21 cellular contexts compared by ENCODE assay signal in genomic region chr13:112056739-112057433, GRCh38. TPM values are rescaled to one million over a fixed set of nuclear protein-coding genes. Genes with fewer than 3 reads are reported as not detected.
DNase-seq lines count a peak whose midpoint lies in the region; ATAC-seq and TF ChIP-seq lines count a peak whose summit lies in the region.
"Had no signal": no experiment of that assay in that cellular context is flagged by ENCODE, and none has a peak within 500 bp of the region (broad histone marks: within the 10 kb centered on the region; RNA-seq: fewer than 3 reads in every experiment).

No MANE protein-coding gene starts in this region.

- no peaks in the 10 kb centered on the region for H3K9me3 ChIP-seq in HUES64 (ENCODE audit: insufficient read depth, low read depth, low read length)
- peaks cover 0 to 8% of the 10 kb centered on the region in 2 donors for H3K9me3 ChIP-seq in neuronal stem cell (replicated peaks in 1 of 2; ENCODE audit: control insufficient read depth in 2 of 2, insufficient read depth in 1 of 2, low read depth in 1 of 2, low read length in 2 of 2)
- H3K9me3 ChIP-seq: heart right ventricle, neutrophil had no signal

- ATAC-seq in GM21360 (IDR thresholded peaks at IDR 0.05; ENCODE audit: unreplicated experiment) = no peak
- ATAC-seq: heart right ventricle, Panc1 had no signal

- peak overlapping the region; percentile 92 for H3K18ac ChIP-seq in neuronal stem cell (ENCODE audit: low read length)

- no peak overlapping the region for H3K4ac ChIP-seq in neuronal stem cell (ENCODE audit: low read length)

- peaks cover 16% of the 10 kb centered on the region; the same call in 1 of the 2 replicates for H3K4me1 ChIP-seq in HUES64 (ENCODE audit: insufficient read depth, low read length)
- peaks cover 24 to 31% of the 10 kb centered on the region in 2 donors for H3K4me1 ChIP-seq in neuronal stem cell (ENCODE audit: control insufficient read depth in 2 of 2, insufficient read depth in 1 of 2, low read depth in 1 of 2, low read length in 2 of 2)

- TF ChIP-seq CTCF in dorsolateral prefrontal cortex (IDR thresholded peaks at IDR 0.05 in 54 of 56, conservative IDR thresholded peaks at IDR 0.05 in 2 of 56; ENCODE audit: low read depth in 1 of 56, partially characterized antibody in 56 of 56) = no peak

- peak overlapping the region; percentile 72 for H3K4me2 ChIP-seq in neuronal stem cell (ENCODE audit: insufficient read depth, low read length, poor library complexity, severe bottlenecking)

- H2AK5ac ChIP-seq in neuronal stem cell (ENCODE audit: low read depth, low read length) = peak overlapping the region; percentile 58

- intact Hi-C loops in dorsolateral prefrontal cortex (cut with DNase I) = loop anchor here in 1 of 2 donors (10.0 kb wide), 1 partner anchor 522 kb away; no protein-coding TSS in a partner anchor

- under 1% methylated on average over 70 of the region's 71 CpGs for WGBS in HUES64
- no CpG with 5 or more reads among the region's 71 CpGs for WGBS in neuronal stem cell (ENCODE audit: extremely low coverage in 2 of 2, insufficient read length in 2 of 2, insufficient replicate concordance in 1 of 2), 2 donors

- H2BK15ac ChIP-seq in neuronal stem cell (ENCODE audit: low read length) = no peak overlapping the region

- H3K27ac ChIP-seq in HUES64 (ENCODE audit: low read depth, low read length) = no peak overlapping the region
- H3K27ac ChIP-seq in dorsolateral prefrontal cortex = peak overlapping the region in 33 of 59 donors; percentile 13 to 68 (median 46)
- H3K27ac ChIP-seq in neuronal stem cell (replicated peaks; ENCODE audit: low read length) = no peak overlapping the region
- H3K27ac ChIP-seq: heart right ventricle, neutrophil, stomach had no signal

- no peaks in the 10 kb centered on the region for H3K79me1 ChIP-seq in neuronal stem cell (ENCODE audit: low read depth, low read length)

- DNase-seq in NCI-H1417 (lab: John Stamatoyannopoulos, UW) (peak; percentile 61 to 73 (median 69)), NCI-H1417 treated with DMSO at 0.1 percent for 48 hours (lab: John Stamatoyannopoulos, UW) (no peak), dorsolateral prefrontal cortex (no peak), neuronal stem cell (ENCODE audit: low spot score) (no peak), DMS 273 (lab: John Stamatoyannopoulos, UW; ENCODE audit: unreplicated experiment) (no peak), NOMO-1 treated with DMSO at 0.1 percent for 48 hours (lab: John Stamatoyannopoulos, UW; ENCODE audit: unreplicated experiment) (no peak)
- DNase-seq: activated T-cell treated with anti-CD3 and anti-CD28 coated beads, Interleukin-2, amount 50 U/mL, for 24 hours; CD4-positive, CD25-positive, alpha-beta regulatory T cell; heart right ventricle; NCI-H2171 treated with DMSO at 0.1 percent for 48 hours; stomach; SW 1271 had no signal

- H4K91ac ChIP-seq in neuronal stem cell (ENCODE audit: low read depth, low read length, poor library complexity) = no peak overlapping the region

- peak overlapping the region; percentile 15 for H3K14ac ChIP-seq in neuronal stem cell (ENCODE audit: low read length)

- no peak overlapping the region for H4K8ac ChIP-seq in neuronal stem cell (ENCODE audit: low read depth, low read length)

- peak overlapping the region; percentile 41 for H3K4me3 ChIP-seq in HUES64 (ENCODE audit: low read length)
- H3K4me3 ChIP-seq in dorsolateral prefrontal cortex = peak overlapping the region; percentile 12 to 68 (median 48)
- peak overlapping the region; percentile 41 to 65 for H3K4me3 ChIP-seq in neuronal stem cell (ENCODE audit: low read length in 2 of 2)
- H3K4me3 ChIP-seq: heart right ventricle, K562 had no signal

- H3K9ac ChIP-seq in HUES64 (ENCODE audit: low read depth, low read length) (no peak overlapping the region), neuronal stem cell (ENCODE audit: low read depth, low read length, poor library complexity) (peak overlapping the region; percentile 74)

- H3K23ac ChIP-seq in neuronal stem cell (ENCODE audit: low read depth, low read length, poor library complexity) = no peak overlapping the region

- no peak overlapping the region for H2BK120ac ChIP-seq in neuronal stem cell (ENCODE audit: low read depth, low read length)

- no peak overlapping the region for H2BK5ac ChIP-seq in neuronal stem cell (ENCODE audit: low read length)

- H3K36me3 ChIP-seq in HUES64 (ENCODE audit: insufficient read depth, low read length) = no peaks in the 10 kb centered on the region
- H3K36me3 ChIP-seq in neuronal stem cell (replicated peaks in 1 of 2; ENCODE audit: control insufficient read depth in 2 of 2, insufficient read depth in 2 of 2, low read length in 2 of 2) = no peaks in the 10 kb centered on the region
- H3K36me3 ChIP-seq: heart right ventricle, neutrophil, stomach had no signal

- H3K27me3 ChIP-seq in HUES64 (ENCODE audit: insufficient read depth, low read length) (peaks cover 100% of the 10 kb centered on the region), dorsolateral prefrontal cortex (peaks cover 0 to 100% (median 90%) of the 10 kb centered on the region in 45 donors), neuronal stem cell (ENCODE audit: control insufficient read depth in 3 of 3, insufficient read depth in 3 of 3, low read depth in 1 of 3, low read length in 3 of 3) (peaks cover 44 to 100% (median 94%) of the 10 kb centered on the region in 3 experiments)

- no peak overlapping the region for H2BK12ac ChIP-seq in neuronal stem cell (ENCODE audit: low read length)

- H2AFZ ChIP-seq in neuronal stem cell (ENCODE audit: low read length) = peak overlapping the region; percentile 83

RNA-seq across cellular contexts. Expression of gene SOX1, which starts 10.1 kb away (rescaled TPM):
- polyA plus RNA-seq in HUES64 (2013, experiment 1 of 2) = 6.5 TPM
- polyA plus RNA-seq in HUES64 (2013, experiment 2 of 2) = 11.5 TPM
- 1 to 10 TPM; 1.9 to 8.0 (median 4.2) TPM for total RNA-seq in dorsolateral prefrontal cortex
- polyA plus RNA-seq in neuronal stem cell (2013, experiment 1 of 2) = 12.8 TPM
- 14.4 TPM for polyA plus RNA-seq in neuronal stem cell (2013, experiment 2 of 2)
- total RNA-seq: A172; CD4-positive, CD25-positive, alpha-beta regulatory T cell; heart right ventricle; K562; lung microvascular endothelial cell; skeletal muscle tissue; stomach had no signal
- polyA plus RNA-seq: CD4-positive, CD25-positive, alpha-beta regulatory T cell; esophagus; heart right ventricle; K562; stomach had no signal

Comparison
In these comparisons a context has a peak if more than half of its experiments do, and no peak if none do; other contexts are left out.
1. DNase-seq: peak in NCI-H1417 (3 of 3); none in NCI-H1417 treated with DMSO at 0.1 percent for 48 hours (single experiment), dorsolateral prefrontal cortex (0 of 10), neuronal stem cell (single experiment), DMS 273 (single experiment) and NOMO-1 treated with DMSO at 0.1 percent for 48 hours (single experiment).
2. H3K27ac ChIP-seq: peak in dorsolateral prefrontal cortex (33 of 59); none in HUES64 (single experiment) and neuronal stem cell (single experiment).
3. Peak in every context shown above with its lines, with median percentiles within 50 percentile points of each other: H3K4me3 ChIP-seq.